ENCODE assay signal across 25 cellular contexts in genomic region chr13:21798181-21798580, GRCh38.
"Had no signal": no experiment of that assay in that cellular context is flagged by ENCODE, and none has a peak within 500 bp of the region (broad histone marks: within the 10 kb centered on the region; RNA-seq: fewer than 3 reads in every experiment).

No MANE protein-coding gene starts in this region.

- H3K4me3 Mint-ChIP-seq: dendritic cell treated with granulocyte-macrophage colony-stimulating factor and Interleukin-4, amounts not matched to agents 40 ng/mL and 50 ng/mL, for 4 days; effector memory CD8-positive, alpha-beta T cell; endodermal cell had no signal

- H3K79me2 ChIP-seq: hepatocyte had no signal

- H3K27me3 Mint-ChIP-seq: dendritic cell treated with granulocyte-macrophage colony-stimulating factor and Interleukin-4, amounts not matched to agents 40 ng/mL and 50 ng/mL, for 4 days had no signal

- H2AFZ ChIP-seq: hepatocyte had no signal

- H3K9me3 Mint-ChIP-seq: dendritic cell treated with granulocyte-macrophage colony-stimulating factor and Interleukin-4, amounts not matched to agents 40 ng/mL and 50 ng/mL, for 4 days; effector memory CD8-positive, alpha-beta T cell; endodermal cell had no signal

- DNase-seq: colonic mucosa; cortex of kidney; dermis blood vessel endothelial cell; dorsolateral prefrontal cortex; effector CD4-positive, alpha-beta T cell; effector CD8-positive, alpha-beta T cell; effector memory CD4-positive, alpha-beta T cell; effector memory CD8-positive, alpha-beta T cell; endodermal cell; erythroblast; esophagus squamous epithelium; foreskin fibroblast; foreskin keratinocyte; foreskin melanocyte; gastrocnemius medialis; glutamatergic neuron; head of caudate nucleus; heart left ventricle; heart right ventricle had no signal

- H3K9me3 ChIP-seq: colonic mucosa, esophagus squamous epithelium, gastrocnemius medialis, gastroesophageal sphincter, heart left ventricle, heart right ventricle had no signal

- H3K36me3 ChIP-seq: colonic mucosa, esophagus squamous epithelium, gastrocnemius medialis, gastroesophageal sphincter, heart left ventricle, heart right ventricle had no signal

- H3K4me1 ChIP-seq: colonic mucosa, esophagus squamous epithelium, foreskin keratinocyte, gastrocnemius medialis, gastroesophageal sphincter, heart left ventricle, heart right ventricle had no signal

- H3K27ac Mint-ChIP-seq: dendritic cell treated with granulocyte-macrophage colony-stimulating factor and Interleukin-4, amounts not matched to agents 40 ng/mL and 50 ng/mL, for 4 days; effector memory CD8-positive, alpha-beta T cell; endodermal cell had no signal

- ATAC-seq: effector memory CD8-positive, alpha-beta T cell; esophagus mucosa; foreskin keratinocyte; gastrocnemius medialis; gastroesophageal sphincter; heart left ventricle; heart right ventricle had no signal

- H3K4me3 ChIP-seq: colonic mucosa, coronary artery, dorsolateral prefrontal cortex, esophagus squamous epithelium, gastrocnemius medialis, gastroesophageal sphincter, heart left ventricle, heart right ventricle, hepatocyte had no signal

- H3K4me1 Mint-ChIP-seq: endodermal cell had no signal

- H3K27ac ChIP-seq: colonic mucosa, coronary artery, dorsolateral prefrontal cortex, epithelial cell of prostate, esophagus squamous epithelium, foreskin keratinocyte, gastrocnemius medialis, gastroesophageal sphincter, heart left ventricle, heart right ventricle, hepatocyte had no signal

- H3K27me3 ChIP-seq: colonic mucosa, esophagus squamous epithelium, foreskin keratinocyte, gastrocnemius medialis, gastroesophageal sphincter, heart left ventricle, heart right ventricle, hepatocyte had no signal

- H3K4me2 ChIP-seq: hepatocyte had no signal
